9 cellular contexts compared by ENCODE assay signal in the genomic region with DNA sequence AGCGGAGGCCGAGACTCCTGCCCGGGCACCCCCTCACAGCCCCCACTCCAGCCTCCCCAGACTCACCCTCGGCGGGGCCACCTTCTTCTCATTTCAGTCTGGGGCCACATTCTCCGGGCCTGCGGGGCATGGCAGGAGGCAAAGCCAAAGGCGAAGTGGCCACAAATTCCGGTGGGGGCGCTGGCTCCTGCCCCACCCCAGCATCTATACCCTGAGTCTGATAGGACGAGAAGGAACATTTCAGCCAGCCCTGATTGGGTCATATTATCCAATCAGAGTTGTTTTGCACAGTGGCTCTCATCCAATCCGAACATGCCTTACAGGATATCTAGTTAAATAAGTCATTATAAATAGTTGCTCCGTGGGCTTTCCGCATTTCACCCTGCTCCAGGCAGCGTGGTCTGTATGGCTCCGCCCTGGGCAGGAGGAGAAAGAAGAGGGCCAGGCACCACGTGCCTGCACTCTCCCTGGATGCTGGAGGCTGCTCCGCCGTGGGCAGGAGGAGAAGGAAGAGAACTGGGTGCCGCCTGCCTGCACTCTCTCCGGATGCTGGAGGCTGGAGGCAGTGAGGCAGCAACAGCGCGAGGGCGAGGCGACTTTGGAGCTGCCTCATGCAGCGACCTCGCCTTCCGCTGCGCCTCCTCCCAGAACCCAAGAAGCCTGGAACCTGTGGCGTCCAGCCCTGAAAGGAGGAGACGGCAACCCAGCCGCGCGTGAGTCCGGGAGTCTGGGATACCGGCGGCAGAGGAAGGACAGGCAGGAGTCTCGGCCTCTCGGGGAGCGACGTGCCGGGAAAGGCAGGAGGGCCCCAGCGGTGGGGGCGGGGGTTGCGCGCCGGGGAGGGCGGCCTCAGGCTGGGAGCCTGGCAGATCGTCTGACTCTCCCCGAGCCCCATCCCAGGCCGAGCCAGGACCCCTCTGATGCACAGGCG.
DNase-seq lines count a peak whose midpoint lies in the region; ATAC-seq and TF ChIP-seq lines count a peak whose summit lies in the region.
"Had no signal": no experiment of that assay in that cellular context is flagged by ENCODE, and none has a peak within 500 bp of the region (broad histone marks: within the 10 kb centered on the region; RNA-seq: fewer than 3 reads in every experiment).

No MANE protein-coding gene starts in this region.

- H3K4me1 ChIP-seq in adipocyte (ENCODE audit: control insufficient read depth, insufficient read depth, low read length) (no peaks in the 10 kb centered on the region), uterus (no peaks in the 10 kb centered on the region), endodermal cell (ENCODE audit: control insufficient read depth, insufficient read depth, low read length) (no peaks in the 10 kb centered on the region)

- TF ChIP-seq CTCF in uterus (IDR thresholded peaks at IDR 0.05) (no peak), endodermal cell (conservative IDR thresholded peaks at IDR 0.05) (no peak)

- H3K27me3 Mint-ChIP-seq in activated naive CD8-positive, alpha-beta T cell: peaks cover 36% of the 10 kb centered on the region
- peaks cover 43% of the 10 kb centered on the region for H3K27me3 Mint-ChIP-seq in activated naive CD8-positive, alpha-beta T cell treated with anti-CD3 and anti-CD28 coated beads for 36 hours
- H3K27me3 Mint-ChIP-seq in endodermal cell (ENCODE audit: insufficient read depth): no peaks in the 10 kb centered on the region

- no peaks in the 10 kb centered on the region for H3K27me3 ChIP-seq in adipocyte (replicated peaks; ENCODE audit: control insufficient read depth, insufficient read depth, low read length)
- no peaks in the 10 kb centered on the region for H3K27me3 ChIP-seq in uterus
- no peaks in the 10 kb centered on the region for H3K27me3 ChIP-seq in endodermal cell (ENCODE audit: control insufficient read depth, insufficient read depth, low read length, poor library complexity, severe bottlenecking)

- no peaks in the 10 kb centered on the region for H3K9me3 Mint-ChIP-seq in activated naive CD8-positive, alpha-beta T cell (ENCODE audit: low read depth)
- H3K9me3 Mint-ChIP-seq in activated naive CD8-positive, alpha-beta T cell treated with anti-CD3 and anti-CD28 coated beads for 36 hours: peaks cover 2% of the 10 kb centered on the region
- peaks cover 87% of the 10 kb centered on the region for H3K9me3 Mint-ChIP-seq in endodermal cell

- H3K27ac ChIP-seq in uterus (no peak overlapping the region), endodermal cell (ENCODE audit: low read depth, low read length) (no peak overlapping the region)

- H3K4me3 ChIP-seq in adipocyte (ENCODE audit: low read length) (peak overlapping the region; percentile 70), uterus (peak overlapping the region; percentile 21 to 26), endodermal cell (ENCODE audit: low read length) (no peak overlapping the region)

- intact Hi-C loops in uterus (cut with DNase I; ENCODE audit: low total_unique reads): no loop called here

- WGBS in endodermal cell (ENCODE audit: insufficient coverage in 1 of 2, insufficient read length in 1 of 2), 2 experiments: 84 to 88% methylated on average over 27 to 52 of the region's 52 CpGs

- H3K9me3 ChIP-seq in adipocyte (ENCODE audit: control insufficient read depth, low read length) (no peaks in the 10 kb centered on the region), uterus (no peaks in the 10 kb centered on the region), endodermal cell (ENCODE audit: control insufficient read depth, low read length) (peaks cover 52% of the 10 kb centered on the region)

- H3K27ac Mint-ChIP-seq in activated naive CD8-positive, alpha-beta T cell: no peak overlapping the region
- H3K27ac Mint-ChIP-seq in activated naive CD8-positive, alpha-beta T cell treated with anti-CD3 and anti-CD28 coated beads for 36 hours: no peak overlapping the region
- no peak overlapping the region for H3K27ac Mint-ChIP-seq in endodermal cell
- H3K27ac Mint-ChIP-seq: activated naive CD4-positive, alpha-beta T cell treated with anti-CD3 and anti-CD28 coated beads, Interleukin-2, amount 50 U/mL, for 72 hours had no signal

- no peak for TF ChIP-seq POLR2A in uterus (IDR thresholded peaks at IDR 0.05)

- H3K36me3 ChIP-seq in adipocyte (ENCODE audit: control insufficient read depth, insufficient read depth, low read length, severe bottlenecking): no peaks in the 10 kb centered on the region
- H3K36me3 ChIP-seq in uterus: no peaks in the 10 kb centered on the region
- no peaks in the 10 kb centered on the region for H3K36me3 ChIP-seq in endodermal cell (ENCODE audit: control insufficient read depth, insufficient read depth, low read length)

- peaks cover 5% of the 10 kb centered on the region for H3K4me1 Mint-ChIP-seq in activated naive CD8-positive, alpha-beta T cell (ENCODE audit: low read depth)
- peaks cover 1% of the 10 kb centered on the region for H3K4me1 Mint-ChIP-seq in activated naive CD8-positive, alpha-beta T cell treated with anti-CD3 and anti-CD28 coated beads for 36 hours
- H3K4me1 Mint-ChIP-seq in endodermal cell: no peaks in the 10 kb centered on the region

- no peak for DNase-seq in activated naive CD8-positive, alpha-beta T cell treated with anti-CD3 and anti-CD28 coated beads for 36 hours
- DNase-seq in adipocyte (ENCODE audit: low read depth) (peak; percentile 62), kidney tubule cell (ENCODE audit: low spot score) (peak; percentile 81), uterus (no peak), endodermal cell (no peak)
- DNase-seq in stimulated activated naive CD4-positive, alpha-beta T cell treated with Interleukin-2 at 50 U/mL for 16 hours (lab: John Stamatoyannopoulos, UW): no peak

- peak overlapping the region; percentile 36 for H3K4me3 Mint-ChIP-seq in activated naive CD8-positive, alpha-beta T cell
- H3K4me3 Mint-ChIP-seq in activated naive CD8-positive, alpha-beta T cell treated with anti-CD3 and anti-CD28 coated beads for 36 hours: no peak overlapping the region
- H3K4me3 Mint-ChIP-seq in endodermal cell: no peak overlapping the region

- no peak for ATAC-seq in HG03045 (IDR thresholded peaks at IDR 0.05; ENCODE audit: unreplicated experiment)

- no peaks in the 10 kb centered on the region for H3K36me3 Mint-ChIP-seq in activated naive CD8-positive, alpha-beta T cell
- no peaks in the 10 kb centered on the region for H3K36me3 Mint-ChIP-seq in activated naive CD8-positive, alpha-beta T cell treated with anti-CD3 and anti-CD28 coated beads for 36 hours
- no peaks in the 10 kb centered on the region for H3K36me3 Mint-ChIP-seq in endodermal cell (ENCODE audit: low read depth)

- peak overlapping the region; percentile 66 for H3K9ac ChIP-seq in adipocyte (ENCODE audit: low read length)
- no peak overlapping the region for H3K9ac ChIP-seq in endodermal cell (ENCODE audit: extremely low read depth, low read length, poor library complexity, severe bottlenecking)

Comparison
In these comparisons a context has a peak if more than half of its experiments do, and no peak if none do; other contexts are left out.
1. DNase-seq: peak in adipocyte (single experiment) and kidney tubule cell (single experiment); none in activated naive CD8-positive, alpha-beta T cell treated with anti-CD3 and anti-CD28 coated beads for 36 hours (single experiment), uterus (0 of 2), endodermal cell (single experiment) and stimulated activated naive CD4-positive, alpha-beta T cell treated with Interleukin-2 at 50 U/mL for 16 hours (single experiment).